In the genomic region with DNA sequence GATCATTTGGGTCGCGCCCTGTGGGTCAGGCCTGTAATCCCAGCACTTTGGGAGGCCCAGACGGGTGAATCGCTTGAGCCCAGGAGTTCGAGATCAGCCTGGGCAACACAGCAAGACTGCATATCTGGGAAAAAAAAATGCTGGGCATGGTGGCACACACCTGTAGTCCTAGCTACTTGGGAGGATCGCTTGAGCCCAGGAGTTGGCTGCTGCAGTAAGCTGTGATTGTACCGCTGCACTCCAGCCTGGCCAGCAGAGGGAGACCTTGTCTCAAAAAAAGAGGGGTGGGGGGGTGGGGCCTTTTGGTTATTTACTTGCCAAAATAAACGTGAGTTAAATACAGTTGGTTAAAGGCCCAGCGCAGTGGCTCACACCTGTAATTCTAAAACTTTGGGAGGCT, we compare ENCODE assay signal across 9 cellular contexts. TPM values are rescaled to one million over a fixed set of nuclear protein-coding genes. Genes with fewer than 3 reads are reported as not detected.
DNase-seq lines count a peak whose midpoint lies in the region; ATAC-seq and TF ChIP-seq lines count a peak whose summit lies in the region.
"Had no signal": no experiment of that assay in that cellular context is flagged by ENCODE, and none has a peak within 500 bp of the region (broad histone marks: within the 10 kb centered on the region; RNA-seq: fewer than 3 reads in every experiment).

No MANE protein-coding gene starts in this region.

- peaks cover 1% of the 10 kb centered on the region; the same call in 1 of the 2 replicates for H3K36me3 ChIP-seq in Loucy (ENCODE audit: insufficient read depth, low read length)
- no peaks in the 10 kb centered on the region for H3K36me3 ChIP-seq in lower lobe of right lung

- H3K4me1 ChIP-seq in Loucy (ENCODE audit: insufficient read depth, low read length, poor library complexity, severe bottlenecking) (peaks cover 4% of the 10 kb centered on the region), lower lobe of right lung (no peaks in the 10 kb centered on the region)

- H3K4me3 ChIP-seq in Loucy (ENCODE audit: low read length, poor library complexity, severe bottlenecking) = no peak overlapping the region
- H3K4me3 ChIP-seq in lower lobe of right lung = no peak overlapping the region
- H3K4me3 ChIP-seq in dorsolateral prefrontal cortex = no peak overlapping the region

- H3K9me2 ChIP-seq in Loucy (replicated peaks; ENCODE audit: low read depth, low read length) = no peaks in the 10 kb centered on the region

- H3K27me3 ChIP-seq in Loucy (ENCODE audit: insufficient read depth, low read length, poor library complexity, severe bottlenecking) (no peaks in the 10 kb centered on the region), lower lobe of right lung (ENCODE audit: low read depth) (no peaks in the 10 kb centered on the region), dorsolateral prefrontal cortex (no peaks in the 10 kb centered on the region)

- H3K27me3 Mint-ChIP-seq in natural killer cell treated with Interleukin-12 subunit alpha and Interleukin-12 subunit beta and Interleukin-15 and Interleukin-18, amount 100 ng/mL, for 72 hours = peaks cover 2 to 5% of the 10 kb centered on the region in 2 donors
- H3K27me3 Mint-ChIP-seq: naive thymus-derived CD8-positive, alpha-beta T cell had no signal

- peak overlapping the region; percentile 75; the same call in 1 of the 2 replicates for H2AFZ ChIP-seq in Loucy (ENCODE audit: low read length)

- H3K79me2 ChIP-seq in Loucy (ENCODE audit: insufficient read depth, low read length) = no peaks in the 10 kb centered on the region

- H3K4me3 Mint-ChIP-seq in natural killer cell treated with Interleukin-12 subunit alpha and Interleukin-12 subunit beta and Interleukin-15 and Interleukin-18, amount 100 ng/mL, for 72 hours = no peak overlapping the region
- H3K4me3 Mint-ChIP-seq: naive thymus-derived CD8-positive, alpha-beta T cell had no signal

- ATAC-seq in lower lobe of right lung = no peak
- no peak for ATAC-seq in natural killer cell treated with Interleukin-12 subunit alpha and Interleukin-12 subunit beta and Interleukin-15 and Interleukin-18, amount 100 ng/mL, for 72 hours
- ATAC-seq in HG03457 (IDR thresholded peaks at IDR 0.05; ENCODE audit: unreplicated experiment) = no peak
- ATAC-seq: naive thymus-derived CD8-positive, alpha-beta T cell had no signal

- peaks cover under 1% of the 10 kb centered on the region; the same call in 1 of the 2 replicates for H3K9me3 ChIP-seq in Loucy (ENCODE audit: insufficient read depth, low read depth, low read length)
- H3K9me3 ChIP-seq in lower lobe of right lung = peaks cover 90% of the 10 kb centered on the region

- peak overlapping the region; percentile 32 for H3K9ac ChIP-seq in Loucy (ENCODE audit: low read depth, low read length, poor library complexity, severe bottlenecking)

- H4K20me1 ChIP-seq in Loucy (ENCODE audit: insufficient read depth, low read length, poor library complexity, severe bottlenecking) = no peaks in the 10 kb centered on the region

- peak overlapping the region; percentile 35 for H3K4me2 ChIP-seq in Loucy (ENCODE audit: low read depth, low read length, poor library complexity, severe bottlenecking)

- TF ChIP-seq CTCF in Loucy (conservative IDR thresholded peaks at IDR 0.05; ENCODE audit: low read length) (peak; percentile 45), lower lobe of right lung (IDR thresholded peaks at IDR 0.05) (peak; percentile 28), dorsolateral prefrontal cortex (IDR thresholded peaks at IDR 0.05 in 54 of 56, conservative IDR thresholded peaks at IDR 0.05 in 2 of 56; ENCODE audit: low read depth in 1 of 56, partially characterized antibody in 56 of 56) (peak in 1 of 56 donors; percentile 9)

- H3K27ac ChIP-seq in lower lobe of right lung = no peak overlapping the region
- no peak overlapping the region for H3K27ac ChIP-seq in dorsolateral prefrontal cortex

- H3K36me3 Mint-ChIP-seq in natural killer cell treated with Interleukin-12 subunit alpha and Interleukin-12 subunit beta and Interleukin-15 and Interleukin-18, amount 100 ng/mL, for 72 hours = peaks cover 31% of the 10 kb centered on the region

- H3K4me1 Mint-ChIP-seq in natural killer cell treated with Interleukin-12 subunit alpha and Interleukin-12 subunit beta and Interleukin-15 and Interleukin-18, amount 100 ng/mL, for 72 hours (ENCODE audit: low read depth in 2 of 2) = no peaks in the 10 kb centered on the region
- H3K4me1 Mint-ChIP-seq: naive thymus-derived CD8-positive, alpha-beta T cell had no signal

- DNase-seq in EL (peak; percentile 31), lower lobe of right lung (no peak), dorsolateral prefrontal cortex (no peak), H4 (ENCODE audit: low spot score) (no peak)
- DNase-seq in activated T-cell treated with anti-CD3 and anti-CD28 coated beads, Interleukin-2, amount 50 U/mL, for 48 hours = peak; percentile 47 to 57
- no peak for DNase-seq in natural killer cell treated with Interleukin-12 subunit alpha and Interleukin-12 subunit beta and Interleukin-15 and Interleukin-18, amount 100 ng/mL, for 72 hours (ENCODE audit: low spot score)

- peaks cover 8% of the 10 kb centered on the region for H3K9me3 Mint-ChIP-seq in natural killer cell treated with Interleukin-12 subunit alpha and Interleukin-12 subunit beta and Interleukin-15 and Interleukin-18, amount 100 ng/mL, for 72 hours

- H3K27ac Mint-ChIP-seq in natural killer cell treated with Interleukin-12 subunit alpha and Interleukin-12 subunit beta and Interleukin-15 and Interleukin-18, amount 100 ng/mL, for 72 hours = no peak overlapping the region
- H3K27ac Mint-ChIP-seq: naive thymus-derived CD8-positive, alpha-beta T cell had no signal

- intact Hi-C loops in lower lobe of right lung (cut with DNase I) (no loop called here), dorsolateral prefrontal cortex (cut with DNase I) (no loop called here)

- H3F3A ChIP-seq in Loucy (ENCODE audit: low read depth) = no peaks in the 10 kb centered on the region

RNA-seq across cellular contexts. Expression of a gene that starts 9.8 kb away (rescaled TPM):
- total RNA-seq in lower lobe of right lung = 22.6 TPM
- total RNA-seq in dorsolateral prefrontal cortex = 10 to 100 TPM; 20.9 to 59.3 (median 39.5) TPM
- total RNA-seq in natural killer cell treated with Interleukin-12 subunit alpha and Interleukin-12 subunit beta and Interleukin-15 and Interleukin-18, amount 100 ng/mL, for 72 hours = 10 to 100 TPM; 40.9 to 48.2 TPM
- total RNA-seq in H4 (2014; rRNA removed; shearing (Covaris generic)) = 0.02 and 0.08 TPM in 2 replicates

RNA-seq across cellular contexts. Expression of a gene that starts 36.0 kb away (rescaled TPM):
- total RNA-seq in lower lobe of right lung = 27.6 TPM
- 10 to 100 TPM in 119 of 120 experiments, 1 to 10 TPM in 1; 9.8 to 36.6 (median 18.7) TPM for total RNA-seq in dorsolateral prefrontal cortex
- 10 to 100 TPM; 20.4 to 31.7 TPM for total RNA-seq in natural killer cell treated with Interleukin-12 subunit alpha and Interleukin-12 subunit beta and Interleukin-15 and Interleukin-18, amount 100 ng/mL, for 72 hours
- 14.5 and 22.8 TPM in 2 replicates for total RNA-seq in H4 (2014; rRNA removed; shearing (Covaris generic))

RNA-seq across cellular contexts. Expression of a gene that starts 59.9 kb away (rescaled TPM):
- 5.4 TPM for total RNA-seq in lower lobe of right lung
- total RNA-seq in dorsolateral prefrontal cortex = 10 to 100 TPM in 91 of 120 experiments, 1 to 10 TPM in 29; 7.8 to 17.2 (median 10.9) TPM
- 1 to 10 TPM; 3.6 to 4.2 TPM for total RNA-seq in natural killer cell treated with Interleukin-12 subunit alpha and Interleukin-12 subunit beta and Interleukin-15 and Interleukin-18, amount 100 ng/mL, for 72 hours
- 3.1 and 4.3 TPM in 2 replicates for total RNA-seq in H4 (2014; rRNA removed; shearing (Covaris generic))

Comparison
In these comparisons a context has a peak if more than half of its experiments do, and no peak if none do; other contexts are left out.
1. DNase-seq: peak in EL (single experiment) and activated T-cell treated with anti-CD3 and anti-CD28 coated beads, Interleukin-2, amount 50 U/mL, for 48 hours (2 of 2); none in lower lobe of right lung (single experiment), dorsolateral prefrontal cortex (0 of 10), natural killer cell treated with Interleukin-12 subunit alpha and Interleukin-12 subunit beta and Interleukin-15 and Interleukin-18, amount 100 ng/mL, for 72 hours (single experiment) and H4 (single experiment).
2. RNA of a gene that starts 9.8 kb away (total RNA-seq): 40.9 to 48.2 TPM in natural killer cell treated with Interleukin-12 subunit alpha and Interleukin-12 subunit beta and Interleukin-15 and Interleukin-18, amount 100 ng/mL, for 72 hours, 20.9 to 59.3 TPM in dorsolateral prefrontal cortex and 22.6 TPM in lower lobe of right lung (single experiment); 0.02 to 0.08 TPM in H4; every median in the first group is over 10 times any median in the second.